Comparison of ENCODE assay signal across 26 cellular contexts in the genomic region with DNA sequence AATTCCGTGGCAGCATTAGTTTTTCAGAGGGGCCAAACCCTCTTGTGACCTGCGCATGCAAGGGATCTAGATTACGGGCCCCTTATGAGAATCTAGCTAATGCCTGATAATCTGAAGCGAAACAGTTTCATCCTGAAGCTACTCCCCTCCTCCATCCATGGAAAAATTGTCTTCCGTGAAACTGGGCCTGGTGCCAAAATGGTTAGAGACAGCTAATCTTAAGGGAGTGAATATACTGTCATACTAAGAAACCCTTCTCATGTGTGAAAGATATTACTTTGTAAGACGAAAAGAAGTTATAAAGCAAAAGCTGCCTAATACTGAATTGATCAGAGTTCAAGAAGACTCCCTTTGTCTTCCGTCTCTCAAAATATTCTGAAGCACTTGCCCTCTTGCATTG.
DNase-seq lines count a peak whose midpoint lies in the region; ATAC-seq, FAIRE-seq and TF ChIP-seq lines count a peak whose summit lies in the region.
"Had no signal": no experiment of that assay in that cellular context is flagged by ENCODE, and none has a peak within 500 bp of the region (broad histone marks: within the 10 kb centered on the region; RNA-seq: fewer than 3 reads in every experiment).

No MANE protein-coding gene starts in this region.

- intact Hi-C loops in right cardiac atrium (cut with DNase I) = no loop called here

- H3K27me3 Mint-ChIP-seq in T-helper 2 cell treated with Interferon-gamma antibody and Interleukin-4, amounts not matched to agents 5 μg/mL and 100 μg/mL, for 36 hours (ENCODE audit: low read depth) = peaks cover 2% of the 10 kb centered on the region
- H3K27me3 Mint-ChIP-seq: activated naive CD8-positive, alpha-beta T cell treated with anti-CD3 and anti-CD28 coated beads, Interleukin-2, amount 50 U/mL, for 24 hours had no signal

- no peaks in the 10 kb centered on the region for H3K4me1 ChIP-seq in right cardiac atrium (ENCODE audit: control insufficient read depth, insufficient read depth, low read length)
- H3K4me1 ChIP-seq in right atrium auricular region = peaks cover 0 to 16% of the 10 kb centered on the region in 2 donors
- H3K4me1 ChIP-seq in gastroesophageal sphincter = peaks cover 0 to 23% (median 3%) of the 10 kb centered on the region in 3 donors
- H3K4me1 ChIP-seq: testis had no signal

- 41% methylated on average over 7 of the region's 7 CpGs for WGBS in right cardiac atrium
- 42 to 71% methylated on average over 6 to 7 of the region's 7 CpGs for WGBS in gastroesophageal sphincter (ENCODE audit: low coverage in 1 of 2), 2 donors

- H3K4me3 ChIP-seq in right cardiac atrium (ENCODE audit: low read length) = peak overlapping the region; percentile 25
- H3K4me3 ChIP-seq in right atrium auricular region = peak overlapping the region in 1 of 2 donors; percentile 9
- H3K4me3 ChIP-seq in gastroesophageal sphincter = no peak overlapping the region
- H3K4me3 ChIP-seq: body of pancreas, testis had no signal

- H3K36me3 ChIP-seq in right atrium auricular region = no peaks in the 10 kb centered on the region
- H3K36me3 ChIP-seq in gastroesophageal sphincter = no peaks in the 10 kb centered on the region

- H3K27ac Mint-ChIP-seq in T-helper 2 cell treated with Interferon-gamma antibody and Interleukin-4, amounts not matched to agents 5 μg/mL and 100 μg/mL, for 36 hours = no peak overlapping the region
- H3K27ac Mint-ChIP-seq: activated naive CD8-positive, alpha-beta T cell treated with anti-CD3 and anti-CD28 coated beads, Interleukin-2, amount 50 U/mL, for 24 hours; CD4-positive, CD25-positive, alpha-beta regulatory T cell; naive thymus-derived CD8-positive, alpha-beta T cell had no signal

- H3K9me3 ChIP-seq in right cardiac atrium (ENCODE audit: control insufficient read depth, low read length) (no peaks in the 10 kb centered on the region), right atrium auricular region (no peaks in the 10 kb centered on the region), gastroesophageal sphincter (no peaks in the 10 kb centered on the region)
- H3K9me3 ChIP-seq: body of pancreas, testis had no signal

- H3K27ac ChIP-seq in right cardiac atrium (ENCODE audit: low read length) (no peak overlapping the region), right atrium auricular region (no peak overlapping the region), gastroesophageal sphincter (peak overlapping the region in 3 of 4 donors; percentile 48 to 72 (median 66))
- H3K27ac ChIP-seq: body of pancreas, epithelial cell of prostate, testis had no signal

- TF ChIP-seq POLR2A in gastroesophageal sphincter (IDR thresholded peaks at IDR 0.05) = no peak
- no peak for TF ChIP-seq POLR2A in GM12892 (IDR thresholded peaks at IDR 0.05; ENCODE audit: low read depth, low read length)

- H3K27me3 ChIP-seq in right cardiac atrium (ENCODE audit: control insufficient read depth, insufficient read depth) = no peaks in the 10 kb centered on the region
- no peaks in the 10 kb centered on the region for H3K27me3 ChIP-seq in right atrium auricular region
- no peaks in the 10 kb centered on the region for H3K27me3 ChIP-seq in gastroesophageal sphincter
- H3K27me3 ChIP-seq: body of pancreas, testis had no signal

- TF ChIP-seq EP300 in gastroesophageal sphincter (IDR thresholded peaks at IDR 0.05) = no peak

- TF ChIP-seq CTCF in right atrium auricular region (IDR thresholded peaks at IDR 0.05) = no peak
- no peak for TF ChIP-seq CTCF in gastroesophageal sphincter (IDR thresholded peaks at IDR 0.05)

- H3K4me3 Mint-ChIP-seq in T-helper 2 cell treated with Interferon-gamma antibody and Interleukin-4, amounts not matched to agents 5 μg/mL and 100 μg/mL, for 36 hours = no peak overlapping the region
- H3K4me3 Mint-ChIP-seq: activated naive CD8-positive, alpha-beta T cell treated with anti-CD3 and anti-CD28 coated beads, Interleukin-2, amount 50 U/mL, for 24 hours; activated T-cell treated with anti-CD3 and anti-CD28 coated beads, Interleukin-2, amount 50 U/mL, for 4 hours; CD4-positive, CD25-positive, alpha-beta regulatory T cell; naive thymus-derived CD8-positive, alpha-beta T cell had no signal

- FAIRE-seq in GM12892 (lab: Jason Lieb, UNC) = no peak
- FAIRE-seq: D721Med, H1 had no signal

- H3K4me1 Mint-ChIP-seq in T-helper 2 cell treated with Interferon-gamma antibody and Interleukin-4, amounts not matched to agents 5 μg/mL and 100 μg/mL, for 36 hours (ENCODE audit: low read depth) = no peaks in the 10 kb centered on the region
- H3K4me1 Mint-ChIP-seq: activated naive CD8-positive, alpha-beta T cell treated with anti-CD3 and anti-CD28 coated beads, Interleukin-2, amount 50 U/mL, for 24 hours; CD4-positive, CD25-positive, alpha-beta regulatory T cell; naive thymus-derived CD8-positive, alpha-beta T cell had no signal

- DNase-seq in DMS 273 (lab: John Stamatoyannopoulos, UW; ENCODE audit: unreplicated experiment) = peak; percentile 4
- DNase-seq in DMS 273 treated with DMSO at 0.1 percent for 48 hours (lab: John Stamatoyannopoulos, UW) = no peak
- no peak for DNase-seq in right cardiac atrium
- no peak for DNase-seq in right atrium auricular region (ENCODE audit: low spot score)
- no peak for DNase-seq in T-helper 2 cell treated with Interferon-gamma antibody and Interleukin-4, amounts not matched to agents 5 μg/mL and 100 μg/mL, for 36 hours (ENCODE audit: low spot score)
- DNase-seq in AG08396 (ENCODE audit: low spot score) = no peak
- no peak for DNase-seq in GM12892 (ENCODE audit: insufficient read length)
- DNase-seq: 8988T; activated CD4-positive, alpha-beta T cell treated with anti-CD3 and anti-CD28 coated beads, Interleukin-2, amount 50 U/mL, for 1 hour; activated naive CD8-positive, alpha-beta T cell treated with anti-CD3 and anti-CD28 coated beads, Interleukin-2, amount 50 U/mL, for 24 hours; activated T-cell treated with anti-CD3 and anti-CD28 coated beads, Interleukin-2, amount 50 U/mL, for 4 hours; body of pancreas; CD4-positive, CD25-positive, alpha-beta regulatory T cell; foreskin melanocyte; naive thymus-derived CD8-positive, alpha-beta T cell; NCI-H1092 treated with DMSO at 0.1 percent for 48 hours; NCI-H187; NCI-H226; nucleus accumbens; stimulated activated naive CD8-positive, alpha-beta T cell treated with anti-CD3 and anti-CD28 coated beads, Interleukin-15, Interleukin-2, amounts not matched to agents 100 U/mL and 50 U/mL, for 24 hours; testis had no signal

- no peaks in the 10 kb centered on the region for H3K36me3 Mint-ChIP-seq in T-helper 2 cell treated with Interferon-gamma antibody and Interleukin-4, amounts not matched to agents 5 μg/mL and 100 μg/mL, for 36 hours (ENCODE audit: low read depth)
- H3K36me3 Mint-ChIP-seq: CD4-positive, CD25-positive, alpha-beta regulatory T cell; naive thymus-derived CD8-positive, alpha-beta T cell had no signal

- no peaks in the 10 kb centered on the region for H3K9me3 Mint-ChIP-seq in T-helper 2 cell treated with Interferon-gamma antibody and Interleukin-4, amounts not matched to agents 5 μg/mL and 100 μg/mL, for 36 hours
- H3K9me3 Mint-ChIP-seq: activated naive CD8-positive, alpha-beta T cell treated with anti-CD3 and anti-CD28 coated beads, Interleukin-2, amount 50 U/mL, for 24 hours had no signal

- no peak for ATAC-seq in right cardiac atrium
- no peak for ATAC-seq in gastroesophageal sphincter
- ATAC-seq: activated naive CD8-positive, alpha-beta T cell treated with anti-CD3 and anti-CD28 coated beads, Interleukin-2, amount 50 U/mL, for 24 hours; activated T-cell treated with anti-CD3 and anti-CD28 coated beads, Interleukin-2, amount 50 U/mL, for 4 hours; body of pancreas; left lobe of liver; naive thymus-derived CD8-positive, alpha-beta T cell; stimulated activated naive CD8-positive, alpha-beta T cell treated with anti-CD3 and anti-CD28 coated beads, Interleukin-15, Interleukin-2, amounts not matched to agents 100 U/mL and 50 U/mL, for 24 hours had no signal

Comparison
In these comparisons a context has a peak if more than half of its experiments do, and no peak if none do; other contexts are left out.
1. H3K27ac ChIP-seq: peak in gastroesophageal sphincter (3 of 4); none in right cardiac atrium (single experiment) and right atrium auricular region (0 of 2).